ENCODE assay signal across 8 cellular contexts in genomic region chr18:59123588-59124369, GRCh38. TPM values are rescaled to one million over a fixed set of nuclear protein-coding genes. Genes with fewer than 3 reads are reported as not detected.
DNase-seq lines count a peak whose midpoint lies in the region; ATAC-seq and TF ChIP-seq lines count a peak whose summit lies in the region.

No MANE protein-coding gene starts in this region.

- no peaks in the 10 kb centered on the region for H3K36me3 ChIP-seq in left lung
- no peaks in the 10 kb centered on the region for H3K36me3 ChIP-seq in gastrocnemius medialis
- H3K36me3 ChIP-seq in spleen, result no peaks in the 10 kb centered on the region

- peaks cover 5% of the 10 kb centered on the region for H3K4me1 Mint-ChIP-seq in activated CD4-positive, alpha-beta memory T cell treated with anti-CD3 and anti-CD28 coated beads, Interleukin-2, amount 10 ng/mL, durations not matched to agents 7 days and 5 days

- CTCF ChIA-PET in activated CD4-positive, alpha-beta memory T cell treated with anti-CD3 and anti-CD28 coated beads, Interleukin-2, amount 10 ng/mL, durations not matched to agents 7 days and 5 days (lab: Charles Lee), result no interaction called here

- no peaks in the 10 kb centered on the region for H3K36me3 Mint-ChIP-seq in activated CD4-positive, alpha-beta memory T cell treated with anti-CD3 and anti-CD28 coated beads, Interleukin-2, amount 10 ng/mL, durations not matched to agents 7 days and 5 days (ENCODE audit: low read depth)

- no peak for TF ChIP-seq CTCF in left lung (IDR thresholded peaks at IDR 0.05)
- TF ChIP-seq CTCF in gastrocnemius medialis (IDR thresholded peaks at IDR 0.05 in 4 of 5, conservative IDR thresholded peaks at IDR 0.05 in 1 of 5), result no peak
- TF ChIP-seq CTCF in spleen (IDR thresholded peaks at IDR 0.05 in 8 of 11, conservative IDR thresholded peaks at IDR 0.05 in 3 of 11), result no peak

- POLR2A ChIA-PET in activated CD4-positive, alpha-beta memory T cell treated with anti-CD3 and anti-CD28 coated beads, Interleukin-2, amount 10 ng/mL, durations not matched to agents 7 days and 5 days (lab: Charles Lee), result interaction anchor here (0.9 kb wide), 1 partner anchor 16 kb away, joined by 4 read pairs; the partner anchor contains the start of gene SEC11C

- no peaks in the 10 kb centered on the region for H3K9me3 Mint-ChIP-seq in activated CD4-positive, alpha-beta memory T cell treated with anti-CD3 and anti-CD28 coated beads, Interleukin-2, amount 10 ng/mL, durations not matched to agents 7 days and 5 days

- DNase-seq in GM04503 (ENCODE audit: low read depth) (peak; percentile 69), left lung (no peak), COR-L47 (lab: John Stamatoyannopoulos, UW) (no peak), gastrocnemius medialis (no peak), NCI-H82 treated with DMSO at 0.1 percent for 48 hours (lab: John Stamatoyannopoulos, UW; ENCODE audit: unreplicated experiment) (no peak), spleen (no peak)
- DNase-seq in activated CD4-positive, alpha-beta memory T cell treated with anti-CD3 and anti-CD28 coated beads, Interleukin-2, amount 10 ng/mL, durations not matched to agents 7 days and 5 days, result peak; percentile 30

- H3K4me1 ChIP-seq in left lung (no peaks in the 10 kb centered on the region), gastrocnemius medialis (no peaks in the 10 kb centered on the region), spleen (no peaks in the 10 kb centered on the region)

- in situ Hi-C loops in gastrocnemius medialis (cut with MboI; ENCODE audit: low sequenced_read_pairs in 4 of 4), result no loop called here

- peaks cover 14% of the 10 kb centered on the region for H3K27me3 Mint-ChIP-seq in activated CD4-positive, alpha-beta memory T cell treated with anti-CD3 and anti-CD28 coated beads, Interleukin-2, amount 10 ng/mL, durations not matched to agents 7 days and 5 days

- 56 to 73% (median 61%) methylated on average over 5 of the region's 5 CpGs for WGBS in spleen, 5 donors

- H3K27me3 ChIP-seq in left lung, result no peaks in the 10 kb centered on the region
- peaks cover 6 to 18% (median 11%) of the 10 kb centered on the region in 3 donors for H3K27me3 ChIP-seq in gastrocnemius medialis
- peaks cover 0 to 15% (median 3%) of the 10 kb centered on the region in 7 donors for H3K27me3 ChIP-seq in spleen (replicated peaks in 1 of 7)

- TF ChIP-seq POLR2A in gastrocnemius medialis (IDR thresholded peaks at IDR 0.05), result no peak
- TF ChIP-seq POLR2A in spleen (IDR thresholded peaks at IDR 0.05), result no peak

- ATAC-seq in HG02623 (IDR thresholded peaks at IDR 0.05; ENCODE audit: unreplicated experiment) (peak; percentile 53), left lung (peak; percentile 57), gastrocnemius medialis (no peak)

- no peak overlapping the region for H3K4me3 Mint-ChIP-seq in activated CD4-positive, alpha-beta memory T cell treated with anti-CD3 and anti-CD28 coated beads, Interleukin-2, amount 10 ng/mL, durations not matched to agents 7 days and 5 days

- intact Hi-C loops in left lung (cut with DNase I), result no loop called here
- intact Hi-C loops in gastrocnemius medialis (cut with DNase I; ENCODE audit: low total_unique reads), result no loop called here
- intact Hi-C loops in spleen (cut with DNase I; ENCODE audit: low total_unique reads), result no loop called here

- H3K9me3 ChIP-seq in left lung (no peaks in the 10 kb centered on the region), gastrocnemius medialis (no peaks in the 10 kb centered on the region), spleen (no peaks in the 10 kb centered on the region)

- no peak overlapping the region for H3K27ac Mint-ChIP-seq in activated CD4-positive, alpha-beta memory T cell treated with anti-CD3 and anti-CD28 coated beads, Interleukin-2, amount 10 ng/mL, durations not matched to agents 7 days and 5 days

- H3K4me3 ChIP-seq in left lung, result no peak overlapping the region
- H3K4me3 ChIP-seq in gastrocnemius medialis, result no peak overlapping the region
- H3K4me3 ChIP-seq in spleen, result no peak overlapping the region

- H3K27ac ChIP-seq in left lung (no peak overlapping the region), gastrocnemius medialis (no peak overlapping the region), spleen (no peak overlapping the region)

RNA-seq across cellular contexts. Expression of gene SEC11C, which starts 15.9 kb away (rescaled TPM):
- 100 to 1,000 TPM; 119 to 129 TPM for total RNA-seq in activated CD4-positive, alpha-beta memory T cell treated with anti-CD3 and anti-CD28 coated beads, Interleukin-2, amount 10 ng/mL, durations not matched to agents 7 days and 5 days
- total RNA-seq in left lung, result 10 to 100 TPM; 64.4 to 95.9 TPM
- total RNA-seq in gastrocnemius medialis, result 10 to 100 TPM in 3 of 4 donors, 1 to 10 TPM in 1; 7.7 to 17.1 (median 13.1) TPM
- 100 to 1,000 TPM in 1 of 7 donors, 10 to 100 TPM in 6; 36.7 to 117 (median 59.0) TPM for total RNA-seq in spleen
- polyA plus RNA-seq in spleen, result 10 to 100 TPM; 48.7 to 72.8 (median 68.3) TPM

Comparison
In these comparisons a context has a peak if more than half of its experiments do, and no peak if none do; other contexts are left out.
1. DNase-seq: peak in GM04503 (single experiment) and activated CD4-positive, alpha-beta memory T cell treated with anti-CD3 and anti-CD28 coated beads, Interleukin-2, amount 10 ng/mL, durations not matched to agents 7 days and 5 days (single experiment); none in left lung (0 of 2), COR-L47 (single experiment), gastrocnemius medialis (0 of 2), NCI-H82 treated with DMSO at 0.1 percent for 48 hours (single experiment) and spleen (single experiment).
2. ATAC-seq: peak in HG02623 (single experiment) and left lung (single experiment); none in gastrocnemius medialis (0 of 2).